In genomic region chr1:150765229-150765976, GRCh38 we compare ENCODE assay signal across 1 cellular context.
TF ChIP-seq lines count a peak whose summit lies in the region.

TSS of gene CTSS (minus strand) at chr1:150765778. CDS start at chr1:150764763, 1,015 bp downstream.

TF ChIP-seq in K562, 482 proteins besides CTCF, POLR2A, EP300 and RAD21 (continued from another document and continues in another):
- TF ChIP-seq PPARD (CRISPR knock-in tag; IDR thresholded peaks at IDR 0.05) (no peak), BRF2 (IDR thresholded peaks at IDR 0.05; ENCODE audit: borderline replicate concordance, insufficient read depth, insufficient read length) (no peak), RFX5 (IDR thresholded peaks at IDR 0.05; ENCODE audit: low read depth, low read length) (no peak), TRIM25 (IDR thresholded peaks at IDR 0.05; ENCODE audit: borderline replicate concordance) (no peak), E2F8 (IDR thresholded peaks at IDR 0.05; ENCODE audit: low read depth, partially characterized antibody) (no peak), ZBTB34 (CRISPR knock-in tag; IDR thresholded peaks at IDR 0.05) (no peak), FOSL1 (tag; conservative IDR thresholded peaks at IDR 0.05) (peak; percentile 44; the same call in 1 of the 2 replicates), ZBTB1 (CRISPR knock-in tag; IDR thresholded peaks at IDR 0.05; ENCODE audit: borderline replicate concordance, low read depth) (no peak), POLR2B (IDR thresholded peaks at IDR 0.05; ENCODE audit: low read depth, partially characterized antibody) (no peak), ZNF740 (CRISPR knock-in tag; IDR thresholded peaks at IDR 0.05) (no peak), ZNF740 (tag; IDR thresholded peaks at IDR 0.05) (no peak), PRPF4 (IDR thresholded peaks at IDR 0.05; ENCODE audit: insufficient read depth, low read depth, low read length, poor library complexity, severe bottlenecking) (no peak), ZBTB11 (CRISPR knock-in tag; IDR thresholded peaks at IDR 0.05) (no peak), GABPB1 (CRISPR knock-in tag; IDR thresholded peaks at IDR 0.05) (no peak), FOXK2 (conservative IDR thresholded peaks at IDR 0.05 in 1 of 2, IDR thresholded peaks at IDR 0.05 in 1 of 2; ENCODE audit: low read depth in 2 of 2) (0 out of 4 replicates have a peak, but pooled peaks of 1 of the 2 experiments have one; percentile 24), MCM3 (IDR thresholded peaks at IDR 0.05) (no peak), ATF6 (CRISPR knock-in tag; IDR thresholded peaks at IDR 0.05) (no peak), ARID4B (CRISPR knock-in tag; IDR thresholded peaks at IDR 0.05) (no peak), PHB (CRISPR knock-in tag; IDR thresholded peaks at IDR 0.05) (no peak), ZNF41 (CRISPR knock-in tag; conservative IDR thresholded peaks at IDR 0.05) (no peak), HEY1 (CRISPR knock-in tag; IDR thresholded peaks at IDR 0.05; ENCODE audit: borderline replicate concordance) (no peak), NFXL1 (CRISPR knock-in tag; IDR thresholded peaks at IDR 0.05) (no peak), BMI1 (IDR thresholded peaks at IDR 0.05; ENCODE audit: low read length) (no peak), RNF219 (CRISPR knock-in tag; IDR thresholded peaks at IDR 0.05) (no peak), PRMT5 (CRISPR knock-in tag; IDR thresholded peaks at IDR 0.05) (no peak), NELFE (IDR thresholded peaks at IDR 0.05; ENCODE audit: insufficient read depth, insufficient read length) (no peak), HIVEP1 (CRISPR knock-in tag; IDR thresholded peaks at IDR 0.05) (no peak), ELF1 (tag; IDR thresholded peaks at IDR 0.05) (peak; percentile 56; the same call in 1 of the 2 replicates)
